In the genomic region with DNA sequence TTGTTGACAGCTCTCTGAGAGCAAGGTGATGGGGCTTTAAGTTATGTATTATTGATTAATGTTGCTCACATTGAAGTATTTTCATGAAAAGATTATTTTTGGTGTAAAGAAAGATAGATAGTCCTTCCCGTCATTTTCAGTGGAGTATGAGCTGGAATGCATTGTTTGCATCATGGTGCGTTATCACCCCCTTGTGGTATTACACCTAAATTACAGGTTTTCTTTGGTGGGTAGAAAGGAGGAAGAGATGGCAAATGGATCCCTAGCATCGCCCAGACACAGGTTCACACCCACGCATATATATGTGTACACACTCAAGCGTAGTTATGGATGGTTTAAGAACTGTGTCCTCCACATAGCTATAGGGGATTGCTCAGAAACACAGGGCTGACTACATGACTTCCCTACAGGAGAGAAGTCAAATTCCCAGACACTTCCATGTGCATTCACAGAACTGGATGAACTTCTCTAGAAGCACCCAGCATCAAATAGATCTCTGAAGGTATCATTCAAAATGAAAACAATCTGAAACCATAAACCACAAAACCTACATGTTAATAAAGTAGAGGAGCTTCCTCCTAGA, we compare ENCODE assay signal across 13 cellular contexts. TPM values are rescaled to one million over a fixed set of nuclear protein-coding genes. Genes with fewer than 3 reads are reported as not detected.
A peak's percentile ranks its signal among the peaks of the same experiment; 100 is the strongest.
DNase-seq lines count a peak whose midpoint lies in the region; ATAC-seq and TF ChIP-seq lines count a peak whose summit lies in the region.
"Had no signal": no experiment of that assay in that cellular context is flagged by ENCODE, and none has a peak within 500 bp of the region (broad histone marks: within the 10 kb centered on the region; RNA-seq: fewer than 3 reads in every experiment).

No MANE protein-coding gene starts in this region.

- H3K4me3 ChIP-seq in HCT116 (replicated peaks in 1 of 2; ENCODE audit: low read depth in 1 of 2, low read length in 2 of 2) (no peak overlapping the region), RWPE2 (ENCODE audit: severe bottlenecking) (no peak overlapping the region), upper lobe of right lung (no peak overlapping the region)
- H3K4me3 ChIP-seq in CD8-positive, alpha-beta T cell (ENCODE audit: low read depth, low read length) = no peak overlapping the region

- intact Hi-C loops in HCT116 (cut with micrococcal nuclease) (no loop called here), upper lobe of right lung (cut with DNase I) (no loop called here)
- intact Hi-C loops in CD8-positive, alpha-beta T cell (cut with DNase I, micrococcal nuclease) = no loop called here

- H3K4me1 Mint-ChIP-seq in glutamatergic neuron (ENCODE audit: low read depth, unreplicated experiment) = peaks cover 4% of the 10 kb centered on the region
- H3K4me1 Mint-ChIP-seq in CD8-positive, alpha-beta T cell (ENCODE audit: low read depth) = no peaks in the 10 kb centered on the region
- no peaks in the 10 kb centered on the region for H3K4me1 Mint-ChIP-seq in activated naive CD4-positive, alpha-beta T cell treated with anti-CD3 and anti-CD28 coated beads, Interleukin-2, amount 10 ng/mL, durations not matched to agents 7 days and 5 days
- H3K4me1 Mint-ChIP-seq: activated CD4-positive, alpha-beta T cell treated with anti-CD3 and anti-CD28 coated beads, Interleukin-2, amount 10 ng/mL, durations not matched to agents 24 days and 14 days; CD8-positive, alpha-beta memory T cell had no signal

- CTCF ChIA-PET in HCT116 (lab: Charles Lee) = interaction anchor here (0.6 to 1.0 kb wide), 3 partner anchors 127 to 271 kb away, joined by 3 to 4 read pairs (median 4); no protein-coding TSS in a partner anchor
- CTCF ChIA-PET in CD8-positive, alpha-beta T cell (lab: Charles Lee) = interaction anchor here (0.7 kb wide), 1 partner anchor 20 kb away, joined by 3 read pairs; no protein-coding TSS in a partner anchor
- CTCF ChIA-PET in activated naive CD4-positive, alpha-beta T cell treated with anti-CD3 and anti-CD28 coated beads, Interleukin-2, amount 10 ng/mL, durations not matched to agents 7 days and 5 days (lab: Charles Lee) = interaction anchor here (0.7 to 1.5 kb wide), 2 partner anchors 175 to 279 kb away, joined by 3 to 7 read pairs; no protein-coding TSS in a partner anchor

- no peak for TF ChIP-seq POLR2A in HCT116 (IDR thresholded peaks at IDR 0.05; ENCODE audit: borderline replicate concordance, extremely low read depth, insufficient read depth, insufficient read length)

- peaks cover 11% of the 10 kb centered on the region for H3K36me3 Mint-ChIP-seq in glutamatergic neuron (ENCODE audit: unreplicated experiment)
- H3K36me3 Mint-ChIP-seq in CD8-positive, alpha-beta T cell = no peaks in the 10 kb centered on the region
- H3K36me3 Mint-ChIP-seq in activated naive CD4-positive, alpha-beta T cell treated with anti-CD3 and anti-CD28 coated beads, Interleukin-2, amount 10 ng/mL, durations not matched to agents 7 days and 5 days = no peaks in the 10 kb centered on the region
- H3K36me3 Mint-ChIP-seq: activated naive CD4-positive, alpha-beta T cell treated with anti-CD3 and anti-CD28 coated beads, Interleukin-2, amount 50 U/mL, for 72 hours had no signal

- POLR2A ChIA-PET in HCT116 (lab: Charles Lee) = no interaction called here
- POLR2A ChIA-PET in CD8-positive, alpha-beta T cell (lab: Charles Lee) = no interaction called here

- no peaks in the 10 kb centered on the region for H4K20me1 ChIP-seq in HCT116 (ENCODE audit: insufficient read depth)

- TF ChIP-seq CTCF in HCT116 (IDR thresholded peaks at IDR 0.05 in 2 of 3, conservative IDR thresholded peaks at IDR 0.05 in 1 of 3; ENCODE audit: borderline replicate concordance in 1 of 3, insufficient read depth in 1 of 3, low read depth in 2 of 3, low read length in 2 of 3) (peak; percentile 35 to 64 (median 52); a peak in 5 of 6 replicates), RWPE2 (IDR thresholded peaks at IDR 0.05; ENCODE audit: poor library complexity, severe bottlenecking) (peak; percentile 37), glutamatergic neuron (IDR thresholded peaks at IDR 0.05; ENCODE audit: partially characterized antibody, unreplicated experiment) (peak; percentile 72), upper lobe of right lung (IDR thresholded peaks at IDR 0.05) (no peak)
- no peak for TF ChIP-seq CTCF in CD8-positive, alpha-beta T cell (IDR thresholded peaks at IDR 0.05)

- H3K27me3 ChIP-seq in HCT116 (ENCODE audit: insufficient read depth, low read length) (no peaks in the 10 kb centered on the region), RWPE2 (ENCODE audit: insufficient read depth, poor library complexity, severe bottlenecking) (no peaks in the 10 kb centered on the region), upper lobe of right lung (no peaks in the 10 kb centered on the region)
- no peaks in the 10 kb centered on the region for H3K27me3 ChIP-seq in CD8-positive, alpha-beta T cell (ENCODE audit: insufficient read depth, low read length)

- no peak overlapping the region for H3K27ac Mint-ChIP-seq in glutamatergic neuron (ENCODE audit: unreplicated experiment)
- H3K27ac Mint-ChIP-seq in CD8-positive, alpha-beta T cell = no peak overlapping the region
- no peak overlapping the region for H3K27ac Mint-ChIP-seq in activated naive CD4-positive, alpha-beta T cell treated with anti-CD3 and anti-CD28 coated beads, Interleukin-2, amount 10 ng/mL, durations not matched to agents 7 days and 5 days
- H3K27ac Mint-ChIP-seq: activated CD4-positive, alpha-beta T cell treated with anti-CD3 and anti-CD28 coated beads, Interleukin-2, amount 10 ng/mL, durations not matched to agents 24 days and 14 days; activated naive CD4-positive, alpha-beta T cell treated with anti-CD3 and anti-CD28 coated beads, Interleukin-2, amount 50 U/mL, for 72 hours; CD8-positive, alpha-beta memory T cell had no signal

- H3K27me3 Mint-ChIP-seq in glutamatergic neuron (ENCODE audit: unreplicated experiment) = peaks cover 2% of the 10 kb centered on the region
- peaks cover 5% of the 10 kb centered on the region for H3K27me3 Mint-ChIP-seq in CD8-positive, alpha-beta T cell (ENCODE audit: low read depth)
- H3K27me3 Mint-ChIP-seq in activated naive CD4-positive, alpha-beta T cell treated with anti-CD3 and anti-CD28 coated beads, Interleukin-2, amount 10 ng/mL, durations not matched to agents 7 days and 5 days = peaks cover 3% of the 10 kb centered on the region
- H3K27me3 Mint-ChIP-seq: activated CD4-positive, alpha-beta T cell treated with anti-CD3 and anti-CD28 coated beads, Interleukin-2, amount 10 ng/mL, durations not matched to agents 24 days and 14 days had no signal

- no peak overlapping the region for H3K4me2 ChIP-seq in HCT116 (ENCODE audit: low read length)

- H3K4me3 Mint-ChIP-seq in glutamatergic neuron (ENCODE audit: unreplicated experiment) = no peak overlapping the region
- no peak overlapping the region for H3K4me3 Mint-ChIP-seq in CD8-positive, alpha-beta T cell
- H3K4me3 Mint-ChIP-seq in activated naive CD4-positive, alpha-beta T cell treated with anti-CD3 and anti-CD28 coated beads, Interleukin-2, amount 10 ng/mL, durations not matched to agents 7 days and 5 days = no peak overlapping the region
- H3K4me3 Mint-ChIP-seq: activated CD4-positive, alpha-beta T cell treated with anti-CD3 and anti-CD28 coated beads, Interleukin-2, amount 10 ng/mL, durations not matched to agents 24 days and 14 days; CD8-positive, alpha-beta memory T cell had no signal

- H3K9me3 Mint-ChIP-seq in glutamatergic neuron (ENCODE audit: unreplicated experiment) = peaks cover 1% of the 10 kb centered on the region
- H3K9me3 Mint-ChIP-seq in CD8-positive, alpha-beta T cell = peaks cover 11% of the 10 kb centered on the region
- peaks cover 10% of the 10 kb centered on the region for H3K9me3 Mint-ChIP-seq in activated naive CD4-positive, alpha-beta T cell treated with anti-CD3 and anti-CD28 coated beads, Interleukin-2, amount 10 ng/mL, durations not matched to agents 7 days and 5 days

- in situ Hi-C loops in ACHN (cut with HindIII; ENCODE audit: low pct_ligation_motif_present, low pct_unique_long_range_greater_than_20kb, low sequenced_read_pairs) = no loop called here

- H3K9ac ChIP-seq in HCT116 (ENCODE audit: low read length) = no peak overlapping the region

- H3K9me3 ChIP-seq in HCT116 (ENCODE audit: control insufficient read depth in 1 of 2, insufficient read depth in 1 of 2, low read depth in 1 of 2, low read length in 2 of 2) (peaks cover 0 to 14% of the 10 kb centered on the region in 2 experiments; a peak in 1 of 4 replicates), RWPE2 (ENCODE audit: severe bottlenecking) (no peaks in the 10 kb centered on the region), upper lobe of right lung (peaks cover 3% of the 10 kb centered on the region)
- H3K9me3 ChIP-seq in CD8-positive, alpha-beta T cell (ENCODE audit: low read length) = no peaks in the 10 kb centered on the region

- RAD21 ChIA-PET in HCT116 (lab: Charles Lee; ENCODE audit: low non-redundant PET in 1 of 2, low total read pairs in 2 of 2, uncharacterized antibody in 2 of 2, unreplicated experiment in 2 of 2) = no interaction called here

- DNase-seq in ACHN = peak; percentile 24
- peak; percentile 28 for DNase-seq in HCT116 (ENCODE audit: low read depth, low spot score)
- DNase-seq in RWPE2 (ENCODE audit: low spot score) = no peak
- DNase-seq in glutamatergic neuron = no peak
- DNase-seq in upper lobe of right lung = no peak
- DNase-seq in CD8-positive, alpha-beta T cell = no peak
- DNase-seq in HK-2 (ENCODE audit: unreplicated experiment) = no peak
- DNase-seq in activated naive CD4-positive, alpha-beta T cell treated with anti-CD3 and anti-CD28 coated beads, Interleukin-2, amount 10 ng/mL, durations not matched to agents 7 days and 5 days = no peak
- DNase-seq: activated CD4-positive, alpha-beta T cell treated with anti-CD3 and anti-CD28 coated beads, Interleukin-2, amount 10 ng/mL, durations not matched to agents 24 days and 14 days; CD8-positive, alpha-beta memory T cell had no signal

- peak; percentile 68 for TF ChIP-seq RAD21 in HCT116 (IDR thresholded peaks at IDR 0.05; ENCODE audit: low read depth)

- H3K36me3 ChIP-seq in HCT116 (ENCODE audit: control insufficient read depth in 1 of 2, insufficient read depth in 2 of 2, low read length in 2 of 2) = no peaks in the 10 kb centered on the region
- no peaks in the 10 kb centered on the region for H3K36me3 ChIP-seq in RWPE2 (ENCODE audit: low read depth)
- no peaks in the 10 kb centered on the region for H3K36me3 ChIP-seq in upper lobe of right lung
- H3K36me3 ChIP-seq in CD8-positive, alpha-beta T cell (ENCODE audit: insufficient read depth, low read length) = no peaks in the 10 kb centered on the region

- H3K4me1 ChIP-seq in HCT116 (ENCODE audit: control insufficient read depth in 1 of 2, insufficient read depth in 2 of 2, low read length in 2 of 2) (no peaks in the 10 kb centered on the region), RWPE2 (ENCODE audit: insufficient read depth, poor library complexity, severe bottlenecking) (peaks cover 4% of the 10 kb centered on the region), upper lobe of right lung (no peaks in the 10 kb centered on the region)
- H3K4me1 ChIP-seq in CD8-positive, alpha-beta T cell (ENCODE audit: insufficient read depth, low read length) = no peaks in the 10 kb centered on the region

- no peaks in the 10 kb centered on the region for H3K79me2 ChIP-seq in HCT116 (ENCODE audit: insufficient read depth, low read length)

- no peak overlapping the region for H3K27ac ChIP-seq in HCT116 (ENCODE audit: low read depth, low read length)
- no peak overlapping the region for H3K27ac ChIP-seq in RWPE2 (ENCODE audit: poor library complexity, severe bottlenecking)
- H3K27ac ChIP-seq in upper lobe of right lung = no peak overlapping the region
- H3K27ac ChIP-seq in CD8-positive, alpha-beta T cell (ENCODE audit: low read depth, low read length) = no peak overlapping the region

- ATAC-seq in HCT116 = peak; percentile 73
- no peak for ATAC-seq in RWPE2 (ENCODE audit: low read depth)
- ATAC-seq in upper lobe of right lung = no peak
- ATAC-seq in CD8-positive, alpha-beta T cell = no peak
- ATAC-seq: activated naive CD4-positive, alpha-beta T cell treated with anti-CD3 and anti-CD28 coated beads, Interleukin-2, amount 50 U/mL, for 72 hours had no signal

- BruUV-seq in HCT116 (replicated peaks; lab: Mats Ljungman, UMichigan) = no TSS peak

- H2AFZ ChIP-seq in HCT116 (ENCODE audit: low read depth, low read length, poor library complexity, severe bottlenecking) = no peak overlapping the region

- no peaks in the 10 kb centered on the region for H3K9me2 ChIP-seq in HCT116 (ENCODE audit: insufficient read depth)

RNA-seq across cellular contexts. Expression of a gene that starts 14.4 kb away (rescaled TPM):
- not detected for total RNA-seq in HCT116 (2021; ENCODE audit: unreplicated experiment)
- polyA plus RNA-seq in HCT116 (2012) = 0.04 TPM in 1 of 2 replicates, not detected in the other
- not detected for total RNA-seq in glutamatergic neuron (ENCODE audit: unreplicated experiment)
- total RNA-seq in upper lobe of right lung = not detected
- not detected for total RNA-seq in CD8-positive, alpha-beta T cell
- total RNA-seq: activated CD4-positive, alpha-beta T cell treated with anti-CD3 and anti-CD28 coated beads, Interleukin-2, amount 10 ng/mL, durations not matched to agents 24 days and 14 days; activated naive CD4-positive, alpha-beta T cell treated with anti-CD3 and anti-CD28 coated beads, Interleukin-2, amount 50 U/mL, for 72 hours; CD8-positive, alpha-beta memory T cell; endothelial cell of umbilical vein; lower leg skin had no signal
- polyA plus RNA-seq: CD8-positive, alpha-beta memory T cell; endothelial cell of umbilical vein had no signal

RNA-seq across cellular contexts. Expression of a gene that starts 15.6 kb away (rescaled TPM):
- total RNA-seq in HCT116 (2021; ENCODE audit: unreplicated experiment) = not detected
- polyA plus RNA-seq in HCT116 (2012) = not detected in 2 replicates
- not detected for total RNA-seq in glutamatergic neuron (ENCODE audit: unreplicated experiment)
- not detected for total RNA-seq in upper lobe of right lung
- total RNA-seq in CD8-positive, alpha-beta T cell = not detected
- total RNA-seq: activated CD4-positive, alpha-beta T cell treated with anti-CD3 and anti-CD28 coated beads, Interleukin-2, amount 10 ng/mL, durations not matched to agents 24 days and 14 days; activated naive CD4-positive, alpha-beta T cell treated with anti-CD3 and anti-CD28 coated beads, Interleukin-2, amount 50 U/mL, for 72 hours; CD8-positive, alpha-beta memory T cell; endothelial cell of umbilical vein; lower leg skin had no signal
- polyA plus RNA-seq: CD8-positive, alpha-beta memory T cell; endothelial cell of umbilical vein had no signal

RNA-seq across cellular contexts. Expression of a gene that starts 59.0 kb away (rescaled TPM):
- total RNA-seq in HCT116 (2021; ENCODE audit: unreplicated experiment) (not detected), glutamatergic neuron (ENCODE audit: unreplicated experiment) (not detected), upper lobe of right lung (not detected)
- polyA plus RNA-seq in HCT116 (2012) = not detected in 2 replicates
- total RNA-seq in CD8-positive, alpha-beta T cell = not detected
- total RNA-seq: activated CD4-positive, alpha-beta T cell treated with anti-CD3 and anti-CD28 coated beads, Interleukin-2, amount 10 ng/mL, durations not matched to agents 24 days and 14 days; activated naive CD4-positive, alpha-beta T cell treated with anti-CD3 and anti-CD28 coated beads, Interleukin-2, amount 50 U/mL, for 72 hours; CD8-positive, alpha-beta memory T cell; endothelial cell of umbilical vein; lower leg skin had no signal
- polyA plus RNA-seq: CD8-positive, alpha-beta memory T cell; endothelial cell of umbilical vein had no signal

Comparison
In these comparisons a context has a peak if more than half of its experiments do, and no peak if none do; other contexts are left out.
1. DNase-seq: peak in ACHN (single experiment) and HCT116 (single experiment); none in RWPE2 (single experiment), glutamatergic neuron (single experiment), upper lobe of right lung (single experiment), CD8-positive, alpha-beta T cell (0 of 7), HK-2 (single experiment) and activated naive CD4-positive, alpha-beta T cell treated with anti-CD3 and anti-CD28 coated beads, Interleukin-2, amount 10 ng/mL, durations not matched to agents 7 days and 5 days (single experiment).
2. CTCF ChIP-seq: peak in HCT116 (3 of 3), RWPE2 (single experiment) and glutamatergic neuron (single experiment); none in upper lobe of right lung (single experiment) and CD8-positive, alpha-beta T cell (single experiment).